Comparison of ENCODE assay signal across 8 cellular contexts in the genomic region with DNA sequence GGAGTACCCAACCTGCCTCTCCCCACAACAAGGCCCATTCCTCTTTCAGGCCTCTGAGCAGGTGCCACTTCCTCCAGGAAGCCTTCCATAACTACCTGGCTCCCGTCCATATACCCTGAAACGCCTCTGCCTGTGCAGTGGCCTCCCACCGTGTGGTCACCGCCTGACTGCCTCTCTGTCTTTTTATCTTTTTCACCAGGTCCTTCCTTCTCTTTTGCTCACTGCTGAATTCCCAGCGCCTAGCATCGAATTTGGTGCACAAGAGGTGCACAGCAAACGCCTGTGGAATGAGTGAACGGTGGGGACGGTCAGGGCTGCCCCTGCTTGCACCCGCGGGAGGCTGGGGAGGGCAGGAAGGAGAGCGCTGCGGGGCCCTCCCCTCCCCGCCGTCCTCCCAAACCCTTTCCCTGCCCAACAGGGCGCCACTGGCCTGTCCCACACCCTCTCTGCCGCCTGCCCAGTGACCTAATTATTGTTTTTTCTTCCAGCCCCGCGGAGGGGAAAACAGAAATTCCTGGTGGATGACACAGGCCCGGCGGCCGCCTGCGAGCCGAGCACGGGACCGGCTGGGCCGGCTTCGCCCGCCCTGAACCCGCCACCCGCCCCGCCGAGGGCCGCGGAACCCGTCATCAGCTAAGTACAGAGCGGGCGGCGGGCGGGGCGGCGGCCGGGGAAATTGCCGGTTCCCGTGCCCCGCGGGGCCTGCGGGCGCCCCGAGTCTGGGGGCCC.
DNase-seq lines count a peak whose midpoint lies in the region; ATAC-seq and TF ChIP-seq lines count a peak whose summit lies in the region.

No MANE protein-coding gene starts in this region.

- ATAC-seq in upper lobe of right lung = peak; percentile 85
- no peak for ATAC-seq in HG02798 (IDR thresholded peaks at IDR 0.05; ENCODE audit: poor library complexity, unreplicated experiment)

- H3K27me3 ChIP-seq in muscle layer of colon (ENCODE audit: control insufficient read depth in 1 of 2, insufficient read depth in 2 of 2, low read length in 2 of 2) (no peaks in the 10 kb centered on the region), upper lobe of right lung (no peaks in the 10 kb centered on the region)

- POLR2A ChIA-PET in HEK293T (lab: Yijun Ruan, JAX) = interaction anchor here (0.7 to 3.3 kb wide), 3 partner anchors 10 to 16 kb away, joined by 3 to 23 read pairs (median 7); no protein-coding TSS in a partner anchor

- H3K36me3 ChIP-seq in muscle layer of colon (ENCODE audit: insufficient read depth, low read length) = no peaks in the 10 kb centered on the region
- H3K36me3 ChIP-seq in upper lobe of right lung = no peaks in the 10 kb centered on the region

- H3K27ac ChIP-seq in muscle layer of colon (ENCODE audit: low read depth, low read length) (peak overlapping the region; percentile 91), upper lobe of right lung (peak overlapping the region; percentile 95)

- peak; percentile 18 to 32 for DNase-seq in AML-193 (lab: John Stamatoyannopoulos, UW)
- DNase-seq in HEK293T (ENCODE audit: extremely low spot score) = peak; percentile 59
- DNase-seq in activated T-cell treated with anti-CD3 and anti-CD28 coated beads, Interleukin-2, amount 50 U/mL, for 1 hour = peak; percentile 40
- DNase-seq in fibroblast of mammary gland (ENCODE audit: low read depth) = peak; percentile 85
- peak; percentile 94 for DNase-seq in upper lobe of right lung
- no peak for DNase-seq in GF-D8 (lab: John Stamatoyannopoulos, UW)

- peak overlapping the region; percentile 47 for H3K9ac ChIP-seq in muscle layer of colon (ENCODE audit: low read length)

- H3K9me3 ChIP-seq in muscle layer of colon (ENCODE audit: low read length) (no peaks in the 10 kb centered on the region), upper lobe of right lung (no peaks in the 10 kb centered on the region)

- H3K4me1 ChIP-seq in muscle layer of colon (ENCODE audit: insufficient read depth, low read length) = peaks cover 24% of the 10 kb centered on the region
- peaks cover 38% of the 10 kb centered on the region for H3K4me1 ChIP-seq in upper lobe of right lung

- intact Hi-C loops in upper lobe of right lung (cut with DNase I) = no loop called here

- H3K4me3 ChIP-seq in fibroblast of mammary gland (ENCODE audit: control insufficient read depth, low read depth, low read length) (peak overlapping the region; percentile 39), muscle layer of colon (ENCODE audit: low read depth in 1 of 2, low read length in 2 of 2) (peak overlapping the region; percentile 39 to 62), upper lobe of right lung (peak overlapping the region; percentile 50)

- TF ChIP-seq CTCF in fibroblast of mammary gland (conservative IDR thresholded peaks at IDR 0.05; ENCODE audit: control insufficient read depth, insufficient read depth, low read depth, low read length) = no peak
- no peak for TF ChIP-seq CTCF in upper lobe of right lung (IDR thresholded peaks at IDR 0.05)

- CTCF ChIA-PET in HEK293T (lab: Yijun Ruan, JAX) = interaction anchor here (1.9 kb wide), 1 partner anchor 10 kb away, joined by 14 read pairs; no protein-coding TSS in a partner anchor

TF ChIP-seq in HEK293T, 16 proteins besides CTCF, POLR2A, EP300 and RAD21:
- TF ChIP-seq FOXK2 (IDR thresholded peaks at IDR 0.05) (no peak), SP1 (IDR thresholded peaks at IDR 0.05) (no peak), LEF1 (IDR thresholded peaks at IDR 0.05; ENCODE audit: borderline replicate concordance) (no peak), BHLHE40 (IDR thresholded peaks at IDR 0.05; ENCODE audit: borderline replicate concordance) (no peak), FOXA1 (IDR thresholded peaks at IDR 0.05) (no peak), L3MBTL2 (conservative IDR thresholded peaks at IDR 0.05) (no peak), ARNT (IDR thresholded peaks at IDR 0.05) (no peak), TARDBP (IDR thresholded peaks at IDR 0.05) (no peak), NFRKB (IDR thresholded peaks at IDR 0.05) (no peak), FOXM1 (IDR thresholded peaks at IDR 0.05; ENCODE audit: borderline replicate concordance) (no peak), SUZ12 (IDR thresholded peaks at IDR 0.05) (no peak), HDGF (IDR thresholded peaks at IDR 0.05; ENCODE audit: borderline replicate concordance) (no peak)
- TF ChIP-seq, protein P1, sequence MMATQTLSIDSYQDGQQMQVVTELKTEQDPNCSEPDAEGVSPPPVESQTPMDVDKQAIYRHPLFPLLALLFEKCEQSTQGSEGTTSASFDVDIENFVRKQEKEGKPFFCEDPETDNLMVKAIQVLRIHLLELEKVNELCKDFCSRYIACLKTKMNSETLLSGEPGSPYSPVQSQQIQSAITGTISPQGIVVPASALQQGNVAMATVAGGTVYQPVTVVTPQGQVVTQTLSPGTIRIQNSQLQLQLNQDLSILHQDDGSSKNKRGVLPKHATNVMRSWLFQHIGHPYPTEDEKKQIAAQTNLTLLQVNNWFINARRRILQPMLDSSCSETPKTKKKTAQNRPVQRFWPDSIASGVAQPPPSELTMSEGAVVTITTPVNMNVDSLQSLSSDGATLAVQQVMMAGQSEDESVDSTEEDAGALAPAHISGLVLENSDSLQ (IDR thresholded peaks at IDR 0.05) = no peak
